Comparison of ENCODE assay signal across 1 cellular context in genomic region chr19:43504426-43505185, GRCh38.
A peak's percentile ranks its signal among the peaks of the same experiment; 100 is the strongest.
TF ChIP-seq lines count a peak whose summit lies in the region.

Gene PHLDB3, minus strand, starts transcription at chr19:43504746. Its CDS starts 628 bp downstream, at chr19:43504118.

TF ChIP-seq in HEK293, 187 proteins besides CTCF, POLR2A, EP300 and RAD21 (continued from another document and continues in another):
- TF ChIP-seq REPIN1 (tag by site-specific recombination; IDR thresholded peaks at IDR 0.05; ENCODE audit: low read depth) = 0 out of 2 replicates have a peak, but pooled peaks have one; percentile 76
- no peak for TF ChIP-seq ZNF785 (tag by site-specific recombination; IDR thresholded peaks at IDR 0.05)
- peak; percentile 74 for TF ChIP-seq GLIS1 (tag by site-specific recombination; IDR thresholded peaks at IDR 0.05)
- 0 out of 2 replicates have a peak, but pooled peaks have one; percentile 30 for TF ChIP-seq ZNF148 (tag by site-specific recombination; IDR thresholded peaks at IDR 0.05; ENCODE audit: borderline replicate concordance)
- peak; percentile 36; the same call in 1 of the 2 replicates for TF ChIP-seq ZNF324 (tag by site-specific recombination; IDR thresholded peaks at IDR 0.05)
- TF ChIP-seq, protein P1, sequence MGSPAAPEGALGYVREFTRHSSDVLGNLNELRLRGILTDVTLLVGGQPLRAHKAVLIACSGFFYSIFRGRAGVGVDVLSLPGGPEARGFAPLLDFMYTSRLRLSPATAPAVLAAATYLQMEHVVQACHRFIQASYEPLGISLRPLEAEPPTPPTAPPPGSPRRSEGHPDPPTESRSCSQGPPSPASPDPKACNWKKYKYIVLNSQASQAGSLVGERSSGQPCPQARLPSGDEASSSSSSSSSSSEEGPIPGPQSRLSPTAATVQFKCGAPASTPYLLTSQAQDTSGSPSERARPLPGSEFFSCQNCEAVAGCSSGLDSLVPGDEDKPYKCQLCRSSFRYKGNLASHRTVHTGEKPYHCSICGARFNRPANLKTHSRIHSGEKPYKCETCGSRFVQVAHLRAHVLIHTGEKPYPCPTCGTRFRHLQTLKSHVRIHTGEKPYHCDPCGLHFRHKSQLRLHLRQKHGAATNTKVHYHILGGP (tag by site-specific recombination; IDR thresholded peaks at IDR 0.05) = no peak
- 0 out of 2 replicates have a peak, but pooled peaks have one; percentile 21 for TF ChIP-seq ZSCAN4 (tag by site-specific recombination; IDR thresholded peaks at IDR 0.05)
- 0 out of 2 replicates have a peak, but pooled peaks have one; percentile 19 for TF ChIP-seq BCL11B (tag by site-specific recombination; IDR thresholded peaks at IDR 0.05; ENCODE audit: low read depth)
- TF ChIP-seq KLF8 (tag by site-specific recombination; IDR thresholded peaks at IDR 0.05) = peak; percentile 56
- TF ChIP-seq KLF16 (tag by site-specific recombination; IDR thresholded peaks at IDR 0.05) = peak; percentile 24; the same call in 1 of the 2 replicates
- peak; percentile 56; the same call in 1 of the 2 replicates for TF ChIP-seq ZNF24 (tag by site-specific recombination; IDR thresholded peaks at IDR 0.05)
- TF ChIP-seq ZSCAN30 (tag by site-specific recombination; IDR thresholded peaks at IDR 0.05) = 0 out of 2 replicates have a peak, but pooled peaks have one; percentile 10
- TF ChIP-seq, protein P2, sequence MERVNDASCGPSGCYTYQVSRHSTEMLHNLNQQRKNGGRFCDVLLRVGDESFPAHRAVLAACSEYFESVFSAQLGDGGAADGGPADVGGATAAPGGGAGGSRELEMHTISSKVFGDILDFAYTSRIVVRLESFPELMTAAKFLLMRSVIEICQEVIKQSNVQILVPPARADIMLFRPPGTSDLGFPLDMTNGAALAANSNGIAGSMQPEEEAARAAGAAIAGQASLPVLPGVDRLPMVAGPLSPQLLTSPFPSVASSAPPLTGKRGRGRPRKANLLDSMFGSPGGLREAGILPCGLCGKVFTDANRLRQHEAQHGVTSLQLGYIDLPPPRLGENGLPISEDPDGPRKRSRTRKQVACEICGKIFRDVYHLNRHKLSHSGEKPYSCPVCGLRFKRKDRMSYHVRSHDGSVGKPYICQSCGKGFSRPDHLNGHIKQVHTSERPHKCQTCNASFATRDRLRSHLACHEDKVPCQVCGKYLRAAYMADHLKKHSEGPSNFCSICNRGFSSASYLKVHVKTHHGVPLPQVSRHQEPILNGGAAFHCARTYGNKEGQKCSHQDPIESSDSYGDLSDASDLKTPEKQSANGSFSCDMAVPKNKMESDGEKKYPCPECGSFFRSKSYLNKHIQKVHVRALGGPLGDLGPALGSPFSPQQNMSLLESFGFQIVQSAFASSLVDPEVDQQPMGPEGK (tag by site-specific recombination; IDR thresholded peaks at IDR 0.05) = peak; percentile 50
- TF ChIP-seq SCRT1 (tag by site-specific recombination; IDR thresholded peaks at IDR 0.05; ENCODE audit: borderline replicate concordance) = peak; percentile 98
- no peak for TF ChIP-seq MYNN (tag by site-specific recombination; IDR thresholded peaks at IDR 0.05; ENCODE audit: borderline replicate concordance)
- TF ChIP-seq, protein P3, sequence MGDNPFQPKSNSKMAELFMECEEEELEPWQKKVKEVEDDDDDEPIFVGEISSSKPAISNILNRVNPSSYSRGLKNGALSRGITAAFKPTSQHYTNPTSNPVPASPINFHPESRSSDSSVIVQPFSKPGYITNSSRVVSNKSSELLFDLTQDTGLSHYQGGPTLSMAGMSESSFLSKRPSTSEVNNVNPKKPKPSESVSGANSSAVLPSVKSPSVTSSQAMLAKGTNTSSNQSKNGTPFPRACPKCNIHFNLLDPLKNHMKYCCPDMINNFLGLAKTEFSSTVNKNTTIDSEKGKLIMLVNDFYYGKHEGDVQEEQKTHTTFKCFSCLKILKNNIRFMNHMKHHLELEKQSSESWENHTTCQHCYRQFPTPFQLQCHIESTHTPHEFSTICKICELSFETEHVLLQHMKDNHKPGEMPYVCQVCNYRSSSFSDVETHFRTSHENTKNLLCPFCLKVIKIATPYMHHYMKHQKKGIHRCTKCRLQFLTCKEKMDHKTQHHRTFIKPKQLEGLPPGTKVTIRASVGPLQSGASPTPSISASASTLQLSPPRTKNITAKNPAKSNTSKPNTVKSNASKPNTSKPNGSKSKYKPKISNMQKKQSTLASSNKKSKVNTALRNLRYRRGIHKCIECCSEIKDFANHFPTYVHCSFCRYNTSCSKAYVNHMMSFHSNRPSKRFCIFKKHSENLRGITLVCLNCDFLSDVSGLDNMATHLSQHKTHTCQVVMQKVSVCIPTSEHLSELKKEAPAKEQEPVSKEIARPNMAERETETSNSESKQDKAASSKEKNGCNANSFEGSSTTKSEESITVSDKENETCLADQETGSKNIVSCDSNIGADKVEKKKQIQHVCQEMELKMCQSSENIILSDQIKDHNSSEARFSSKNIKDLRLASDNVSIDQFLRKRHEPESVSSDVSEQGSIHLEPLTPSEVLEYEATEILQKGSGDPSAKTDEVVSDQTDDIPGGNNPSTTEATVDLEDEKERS (tag by site-specific recombination; IDR thresholded peaks at IDR 0.05) = 0 out of 2 replicates have a peak, but pooled peaks have one; percentile 6
- TF ChIP-seq, protein P4, sequence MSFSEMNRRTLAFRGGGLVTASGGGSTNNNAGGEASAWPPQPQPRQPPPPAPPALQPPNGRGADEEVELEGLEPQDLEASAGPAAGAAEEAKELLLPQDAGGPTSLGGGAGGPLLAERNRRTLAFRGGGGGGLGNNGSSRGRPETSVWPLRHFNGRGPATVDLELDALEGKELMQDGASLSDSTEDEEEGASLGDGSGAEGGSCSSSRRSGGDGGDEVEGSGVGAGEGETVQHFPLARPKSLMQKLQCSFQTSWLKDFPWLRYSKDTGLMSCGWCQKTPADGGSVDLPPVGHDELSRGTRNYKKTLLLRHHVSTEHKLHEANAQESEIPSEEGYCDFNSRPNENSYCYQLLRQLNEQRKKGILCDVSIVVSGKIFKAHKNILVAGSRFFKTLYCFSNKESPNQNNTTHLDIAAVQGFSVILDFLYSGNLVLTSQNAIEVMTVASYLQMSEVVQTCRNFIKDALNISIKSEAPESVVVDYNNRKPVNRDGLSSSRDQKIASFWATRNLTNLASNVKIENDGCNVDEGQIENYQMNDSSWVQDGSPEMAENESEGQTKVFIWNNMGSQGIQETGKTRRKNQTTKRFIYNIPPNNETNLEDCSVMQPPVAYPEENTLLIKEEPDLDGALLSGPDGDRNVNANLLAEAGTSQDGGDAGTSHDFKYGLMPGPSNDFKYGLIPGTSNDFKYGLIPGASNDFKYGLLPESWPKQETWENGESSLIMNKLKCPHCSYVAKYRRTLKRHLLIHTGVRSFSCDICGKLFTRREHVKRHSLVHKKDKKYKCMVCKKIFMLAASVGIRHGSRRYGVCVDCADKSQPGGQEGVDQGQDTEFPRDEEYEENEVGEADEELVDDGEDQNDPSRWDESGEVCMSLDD (tag by site-specific recombination; IDR thresholded peaks at IDR 0.05) = no peak; the same call in 1 of the 2 replicates
- 0 out of 2 replicates have a peak, but pooled peaks have one; percentile 25 for TF ChIP-seq ZNF239 (tag by site-specific recombination; IDR thresholded peaks at IDR 0.05)
- TF ChIP-seq ZNF121 (tag by site-specific recombination; IDR thresholded peaks at IDR 0.05) = no peak
- no peak for TF ChIP-seq ZNF654 (tag by site-specific recombination; IDR thresholded peaks at IDR 0.05; ENCODE audit: low read depth)
- no peak for TF ChIP-seq ZNF571 (tag by site-specific recombination; IDR thresholded peaks at IDR 0.05)
- no peak for TF ChIP-seq ZSCAN23 (tag by site-specific recombination; IDR thresholded peaks at IDR 0.05)
- TF ChIP-seq, protein P5, sequence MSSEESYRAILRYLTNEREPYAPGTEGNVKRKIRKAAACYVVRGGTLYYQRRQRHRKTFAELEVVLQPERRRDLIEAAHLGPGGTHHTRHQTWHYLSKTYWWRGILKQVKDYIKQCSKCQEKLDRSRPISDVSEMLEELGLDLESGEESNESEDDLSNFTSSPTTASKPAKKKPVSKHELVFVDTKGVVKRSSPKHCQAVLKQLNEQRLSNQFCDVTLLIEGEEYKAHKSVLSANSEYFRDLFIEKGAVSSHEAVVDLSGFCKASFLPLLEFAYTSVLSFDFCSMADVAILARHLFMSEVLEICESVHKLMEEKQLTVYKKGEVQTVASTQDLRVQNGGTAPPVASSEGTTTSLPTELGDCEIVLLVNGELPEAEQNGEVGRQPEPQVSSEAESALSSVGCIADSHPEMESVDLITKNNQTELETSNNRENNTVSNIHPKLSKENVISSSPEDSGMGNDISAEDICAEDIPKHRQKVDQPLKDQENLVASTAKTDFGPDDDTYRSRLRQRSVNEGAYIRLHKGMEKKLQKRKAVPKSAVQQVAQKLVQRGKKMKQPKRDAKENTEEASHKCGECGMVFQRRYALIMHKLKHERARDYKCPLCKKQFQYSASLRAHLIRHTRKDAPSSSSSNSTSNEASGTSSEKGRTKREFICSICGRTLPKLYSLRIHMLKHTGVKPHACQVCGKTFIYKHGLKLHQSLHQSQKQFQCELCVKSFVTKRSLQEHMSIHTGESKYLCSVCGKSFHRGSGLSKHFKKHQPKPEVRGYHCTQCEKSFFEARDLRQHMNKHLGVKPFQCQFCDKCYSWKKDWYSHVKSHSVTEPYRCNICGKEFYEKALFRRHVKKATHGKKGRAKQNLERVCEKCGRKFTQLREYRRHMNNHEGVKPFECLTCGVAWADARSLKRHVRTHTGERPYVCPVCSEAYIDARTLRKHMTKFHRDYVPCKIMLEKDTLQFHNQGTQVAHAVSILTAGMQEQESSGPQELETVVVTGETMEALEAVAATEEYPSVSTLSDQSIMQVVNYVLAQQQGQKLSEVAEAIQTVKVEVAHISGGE (tag by site-specific recombination; conservative IDR thresholded peaks at IDR 0.05; ENCODE audit: low read depth) = peak; percentile 88
- no peak for TF ChIP-seq ZBTB6 (tag by site-specific recombination; IDR thresholded peaks at IDR 0.05)
- no peak for TF ChIP-seq ZNF768 (tag by site-specific recombination; IDR thresholded peaks at IDR 0.05)
- peak; percentile 22; the same call in 1 of the 2 replicates for TF ChIP-seq ZIC2 (tag by site-specific recombination; IDR thresholded peaks at IDR 0.05)
- TF ChIP-seq GFI1B (tag by site-specific recombination; IDR thresholded peaks at IDR 0.05) = 0 out of 2 replicates have a peak, but pooled peaks have one; percentile 28
- no peak for TF ChIP-seq ZNF660 (tag by site-specific recombination; IDR thresholded peaks at IDR 0.05)
- TF ChIP-seq ZNF2 (tag by site-specific recombination; IDR thresholded peaks at IDR 0.05) = 0 out of 2 replicates have a peak, but pooled peaks have one; percentile 27
- peak; percentile 63 for TF ChIP-seq KLF7 (tag by site-specific recombination; IDR thresholded peaks at IDR 0.05; ENCODE audit: borderline replicate concordance)
- TF ChIP-seq ZNF777 (tag by site-specific recombination; IDR thresholded peaks at IDR 0.05; ENCODE audit: borderline replicate concordance) = no peak
- TF ChIP-seq SP2 (tag by site-specific recombination; IDR thresholded peaks at IDR 0.05) = peak; percentile 61; the same call in 1 of the 2 replicates
- no peak for TF ChIP-seq ZNF529 (tag by site-specific recombination; IDR thresholded peaks at IDR 0.05; ENCODE audit: insufficient replicate concordance)
- TF ChIP-seq ZNF473 (tag by site-specific recombination; IDR thresholded peaks at IDR 0.05) = no peak
- peak; percentile 84 for TF ChIP-seq ZNF341 (tag by site-specific recombination; IDR thresholded peaks at IDR 0.05; ENCODE audit: low read depth)
- peak; percentile 68 for TF ChIP-seq ZBTB26 (tag by site-specific recombination; optimal IDR thresholded peaks at IDR 0.05)
- peak; percentile 74 for TF ChIP-seq ZBTB20 (tag by site-specific recombination; IDR thresholded peaks at IDR 0.05)
- peak; percentile 82 for TF ChIP-seq ZXDB (tag by site-specific recombination; IDR thresholded peaks at IDR 0.05)
- TF ChIP-seq ZNF610 (tag by site-specific recombination; IDR thresholded peaks at IDR 0.05; ENCODE audit: borderline replicate concordance) = peak; percentile 39; the same call in 1 of the 2 replicates
